Comparison of ENCODE assay signal across 12 cellular contexts in the genomic region with DNA sequence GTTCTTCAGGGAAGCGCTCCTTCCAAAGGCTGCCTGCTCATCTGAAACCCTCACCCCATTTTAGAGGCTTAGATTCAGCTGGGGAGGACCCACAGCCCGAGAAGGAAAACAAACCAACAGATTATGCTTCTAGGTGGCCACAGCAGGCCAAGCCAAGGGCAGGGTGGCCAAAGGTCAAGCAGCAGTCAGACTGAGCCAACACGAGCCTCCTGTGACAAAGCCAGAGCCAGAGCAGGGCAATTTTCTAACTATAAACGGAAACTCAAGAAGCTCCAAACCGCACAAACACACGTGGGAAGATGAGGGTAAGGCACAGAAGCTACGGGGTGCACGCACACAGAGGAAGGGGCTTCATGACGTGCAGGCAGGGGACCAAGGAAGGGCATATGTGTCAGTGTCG.
DNase-seq lines count a peak whose midpoint lies in the region; ATAC-seq and TF ChIP-seq lines count a peak whose summit lies in the region.
"Had no signal": no experiment of that assay in that cellular context is flagged by ENCODE, and none has a peak within 500 bp of the region (broad histone marks: within the 10 kb centered on the region; RNA-seq: fewer than 3 reads in every experiment).

No MANE protein-coding gene starts in this region.

- no peak overlapping the region for H3K4me3 ChIP-seq in esophagus (ENCODE audit: low read depth in 1 of 2, low read length in 2 of 2)
- H3K4me3 ChIP-seq in endodermal cell (ENCODE audit: low read length): no peak overlapping the region

- H3K36me3 ChIP-seq in esophagus (ENCODE audit: control insufficient read depth in 2 of 2, insufficient read depth in 2 of 2, low read length in 1 of 2) (no peaks in the 10 kb centered on the region), endodermal cell (ENCODE audit: control insufficient read depth, insufficient read depth, low read length) (no peaks in the 10 kb centered on the region)

- peaks cover 34% of the 10 kb centered on the region for H3K4me1 Mint-ChIP-seq in endodermal cell

- H3K27ac ChIP-seq in esophagus (ENCODE audit: low read depth in 2 of 2, low read length in 1 of 2) (peak overlapping the region; percentile 28 to 40), endodermal cell (ENCODE audit: low read depth, low read length) (no peak overlapping the region)

- H3K4me1 ChIP-seq in esophagus (ENCODE audit: control insufficient read depth in 2 of 2, insufficient read depth in 2 of 2, low read length in 1 of 2): peaks cover 0 to 7% of the 10 kb centered on the region in 2 donors
- peaks cover 4% of the 10 kb centered on the region for H3K4me1 ChIP-seq in endodermal cell (ENCODE audit: control insufficient read depth, insufficient read depth, low read length)

- no peak for ATAC-seq in HG02884 (IDR thresholded peaks at IDR 0.05; ENCODE audit: unreplicated experiment)

- H3K9me3 ChIP-seq in esophagus (ENCODE audit: control insufficient read depth in 2 of 2, insufficient read depth in 1 of 2, low read depth in 1 of 2, low read length in 1 of 2) (peaks cover 0 to 2% of the 10 kb centered on the region in 2 donors), endodermal cell (ENCODE audit: control insufficient read depth, low read length) (no peaks in the 10 kb centered on the region)

- no peak overlapping the region for H3K9ac ChIP-seq in endodermal cell (ENCODE audit: extremely low read depth, low read length, poor library complexity, severe bottlenecking)

- TF ChIP-seq CTCF in AG09319 (IDR thresholded peaks at IDR 0.05; ENCODE audit: low read depth, low read length) (no peak), endodermal cell (conservative IDR thresholded peaks at IDR 0.05) (no peak)

- no peaks in the 10 kb centered on the region for H3K27me3 ChIP-seq in esophagus (ENCODE audit: control insufficient read depth in 1 of 2, insufficient read depth in 2 of 2, low read length in 2 of 2)
- peaks cover 3% of the 10 kb centered on the region for H3K27me3 ChIP-seq in endodermal cell (ENCODE audit: control insufficient read depth, insufficient read depth, low read length, poor library complexity, severe bottlenecking)

- H3K9me3 Mint-ChIP-seq in endodermal cell: no peaks in the 10 kb centered on the region
- H3K9me3 Mint-ChIP-seq: activated naive CD4-positive, alpha-beta T cell treated with anti-CD3 and anti-CD28 coated beads, Interleukin-2, amount 50 U/mL, for 72 hours had no signal

- 42 to 72% methylated on average over 10 of the region's 10 CpGs for WGBS in esophagus, 2 donors
- 90 to 91% methylated on average over 7 to 10 of the region's 10 CpGs for WGBS in endodermal cell (ENCODE audit: insufficient coverage in 1 of 2, insufficient read length in 1 of 2), 2 experiments

- no peaks in the 10 kb centered on the region for H3K27me3 Mint-ChIP-seq in endodermal cell (ENCODE audit: insufficient read depth)

- H3K36me3 Mint-ChIP-seq in endodermal cell (ENCODE audit: low read depth): no peaks in the 10 kb centered on the region
- H3K36me3 Mint-ChIP-seq: activated naive CD4-positive, alpha-beta T cell treated with anti-CD3 and anti-CD28 coated beads, Interleukin-2, amount 50 U/mL, for 72 hours had no signal

- DNase-seq in AG09319 (ENCODE audit: extremely low read depth, low read depth): peak; percentile 23
- peak; percentile 53 for DNase-seq in HuH-7 (ENCODE audit: low spot score)
- peak; percentile 93 for DNase-seq in myocyte (ENCODE audit: low read depth)
- no peak for DNase-seq in endodermal cell
- DNase-seq in amniotic stem cell (lab: John Stamatoyannopoulos, UW): no peak
- DNase-seq in activated CD8-positive, alpha-beta memory T cell treated with anti-CD3 and anti-CD28 coated beads, Interleukin-2, amount 50 U/mL, for 48 hours: no peak
- DNase-seq: activated CD4-positive, CD25-positive, alpha-beta regulatory T cell treated with anti-CD3 and anti-CD28 coated beads, Interleukin-2, amount 50 U/mL, for 72 hours; NCI-H2107; retina had no signal

- no peak overlapping the region for H3K4me3 Mint-ChIP-seq in endodermal cell

- no peak overlapping the region for H3K27ac Mint-ChIP-seq in endodermal cell
- H3K27ac Mint-ChIP-seq: activated naive CD4-positive, alpha-beta T cell treated with anti-CD3 and anti-CD28 coated beads, Interleukin-2, amount 50 U/mL, for 72 hours had no signal

Comparison
In these comparisons a context has a peak if more than half of its experiments do, and no peak if none do; other contexts are left out.
1. DNase-seq: peak in AG09319 (single experiment), HuH-7 (single experiment) and myocyte (single experiment); none in endodermal cell (single experiment), amniotic stem cell (single experiment) and activated CD8-positive, alpha-beta memory T cell treated with anti-CD3 and anti-CD28 coated beads, Interleukin-2, amount 50 U/mL, for 48 hours (single experiment).